8 cellular contexts compared by ENCODE assay signal in the genomic region with DNA sequence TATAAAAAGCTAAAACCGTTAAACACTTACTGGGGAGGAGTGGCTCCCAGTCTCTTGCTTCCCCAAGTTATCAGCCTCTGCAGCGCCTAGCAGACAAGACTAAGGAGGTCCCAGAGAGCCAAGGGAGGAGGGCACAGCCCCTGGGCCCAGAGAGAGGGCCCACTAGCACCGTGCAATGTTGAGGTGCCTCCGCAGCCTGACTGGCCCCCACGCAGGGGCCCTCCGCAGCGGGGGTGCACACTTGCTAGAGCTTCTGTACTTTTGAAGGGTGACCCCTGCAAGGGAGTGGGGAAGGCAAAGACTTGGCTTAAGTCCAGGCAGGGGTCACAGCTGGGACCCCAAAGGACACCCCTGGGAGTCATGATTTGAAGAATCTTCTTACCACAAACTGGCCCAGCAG.
"Had no signal": no experiment of that assay in that cellular context is flagged by ENCODE, and none has a peak within 500 bp of the region (broad histone marks: within the 10 kb centered on the region; RNA-seq: fewer than 3 reads in every experiment).

No MANE protein-coding gene starts in this region.

- ATAC-seq: HCT116 had no signal

- DNase-seq: GM23248, GOT3, H7, HFFc6, IMR-90 had no signal

- H3K9ac ChIP-seq: GM23248 had no signal

- H3K9me3 ChIP-seq: HAP-1 had no signal

- H3K4me3 ChIP-seq: GM23248, HAP-1 had no signal

- H3K36me3 ChIP-seq: HAP-1 had no signal

- H3K4me3 Mint-ChIP-seq: HFFc6 had no signal

- H3K4me1 ChIP-seq: HAP-1 had no signal

- H3K27ac Mint-ChIP-seq: HFFc6 had no signal

- H3K27ac ChIP-seq: GM23248, HL-60 had no signal

- H2AFZ ChIP-seq: GM23248 had no signal
